10 cellular contexts compared by ENCODE assay signal in the genomic region with DNA sequence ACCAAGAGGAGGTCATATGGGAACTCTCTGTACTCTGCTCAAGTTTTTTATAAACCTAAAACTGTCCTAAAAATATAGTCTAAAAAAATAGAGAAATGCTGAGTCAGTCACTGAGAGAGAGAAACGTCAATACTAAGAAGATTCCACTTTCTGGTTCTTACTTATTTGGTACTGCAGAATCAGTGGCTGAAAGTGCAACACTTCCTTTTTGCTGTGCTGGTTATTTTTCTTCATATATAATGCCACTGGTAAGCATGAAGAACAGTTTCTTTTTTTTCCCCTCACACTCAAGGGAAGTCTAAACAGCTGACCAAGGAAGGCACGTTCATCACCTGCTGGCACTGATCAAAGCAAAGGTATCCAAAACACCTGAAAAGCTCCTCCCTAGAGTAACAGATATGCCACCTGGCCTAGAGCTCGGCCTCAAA. TPM values are rescaled to one million over a fixed set of nuclear protein-coding genes. Genes with fewer than 3 reads are reported as not detected.
DNase-seq lines count a peak whose midpoint lies in the region; ATAC-seq and TF ChIP-seq lines count a peak whose summit lies in the region.
"Had no signal": no experiment of that assay in that cellular context is flagged by ENCODE, and none has a peak within 500 bp of the region (broad histone marks: within the 10 kb centered on the region; RNA-seq: fewer than 3 reads in every experiment).

No MANE protein-coding gene starts in this region.

- intact Hi-C loops in uterus (cut with DNase I; ENCODE audit: low total_unique reads) = no loop called here

- no peak for DNase-seq in activated T-cell treated with anti-CD3 and anti-CD28 coated beads, Interleukin-2, amount 50 U/mL, for 72 hours
- DNase-seq in activated T-cell treated with anti-CD3 and anti-CD28 coated beads, Interleukin-2, amount 50 U/mL, for 1 hour = no peak
- peak; percentile 33 for DNase-seq in choroid plexus epithelial cell (ENCODE audit: low read depth)
- no peak for DNase-seq in uterus
- DNase-seq in NCI-H2081 treated with DMSO at 0.1 percent for 48 hours (lab: John Stamatoyannopoulos, UW) = no peak
- DNase-seq in GF-D8 (lab: John Stamatoyannopoulos, UW) = no peak
- DNase-seq in UCSD-AML1 (lab: John Stamatoyannopoulos, UW; ENCODE audit: unreplicated experiment) = no peak
- DNase-seq: activated gamma-delta T cell had no signal

- no peaks in the 10 kb centered on the region for H3K36me3 ChIP-seq in uterus

- peak; percentile 53 to 69 for ATAC-seq in activated T-cell treated with anti-CD3 and anti-CD28 coated beads, Interleukin-2, amount 50 U/mL, for 72 hours (replicated peaks in 1 of 2)
- ATAC-seq in HG03025 (IDR thresholded peaks at IDR 0.05; ENCODE audit: low FRiP score, unreplicated experiment) = peak; percentile 76

- H3K9me3 ChIP-seq in uterus = no peaks in the 10 kb centered on the region
- H3K9me3 ChIP-seq: BLaER1 treated with 17β-estradiol and CSF1 and Interleukin-3, amounts not matched to agents 10 nM and 100 nM had no signal

- TF ChIP-seq POLR2A in uterus (IDR thresholded peaks at IDR 0.05) = no peak

- H3K27ac ChIP-seq in uterus = peak overlapping the region; percentile 3 to 68

- TF ChIP-seq CTCF in choroid plexus epithelial cell (conservative IDR thresholded peaks at IDR 0.05; ENCODE audit: low read depth, low read length) (no peak), uterus (IDR thresholded peaks at IDR 0.05) (no peak)

- peaks cover 11% of the 10 kb centered on the region for H3K4me1 Mint-ChIP-seq in activated T-cell treated with anti-CD3 and anti-CD28 coated beads, Interleukin-2, amount 50 U/mL, for 72 hours (ENCODE audit: low read depth)

- H3K27me3 Mint-ChIP-seq in activated T-cell treated with anti-CD3 and anti-CD28 coated beads, Interleukin-2, amount 50 U/mL, for 72 hours (ENCODE audit: low read depth) = no peaks in the 10 kb centered on the region

- H3K4me3 ChIP-seq in choroid plexus epithelial cell (ENCODE audit: low read depth, low read length) (no peak overlapping the region), uterus (no peak overlapping the region)
- H3K4me3 ChIP-seq: BLaER1 treated with 17β-estradiol and CSF1 and Interleukin-3, amounts not matched to agents 10 nM and 100 nM had no signal

- H3K9me3 Mint-ChIP-seq in activated T-cell treated with anti-CD3 and anti-CD28 coated beads, Interleukin-2, amount 50 U/mL, for 72 hours = no peaks in the 10 kb centered on the region

- H3K4me3 Mint-ChIP-seq in activated T-cell treated with anti-CD3 and anti-CD28 coated beads, Interleukin-2, amount 50 U/mL, for 72 hours = peak overlapping the region in 1 of 2 donors; percentile 64

- peaks cover 0 to 3% of the 10 kb centered on the region in 2 donors for H3K4me1 ChIP-seq in uterus

- H3K36me3 Mint-ChIP-seq in activated T-cell treated with anti-CD3 and anti-CD28 coated beads, Interleukin-2, amount 50 U/mL, for 72 hours (ENCODE audit: insufficient read depth in 2 of 2) = no peaks in the 10 kb centered on the region

- no peaks in the 10 kb centered on the region for H3K27me3 ChIP-seq in uterus
- H3K27me3 ChIP-seq: BLaER1 treated with 17β-estradiol and CSF1 and Interleukin-3, amounts not matched to agents 10 nM and 100 nM had no signal

- peak overlapping the region; percentile 70 for H3K27ac Mint-ChIP-seq in activated T-cell treated with anti-CD3 and anti-CD28 coated beads, Interleukin-2, amount 50 U/mL, for 72 hours

RNA-seq across cellular contexts. Expression of gene N4BP2L1, which starts 44.3 kb away (rescaled TPM):
- 10 to 100 TPM; 38.4 to 51.5 TPM for total RNA-seq in activated T-cell treated with anti-CD3 and anti-CD28 coated beads, Interleukin-2, amount 50 U/mL, for 72 hours
- total RNA-seq in uterus = 10 to 100 TPM in 3 of 4 donors, 1 to 10 TPM in 1; 7.4 to 44.1 (median 21.5) TPM
